ENCODE assay signal across 28 cellular contexts in genomic region chr5:142150431-142150830, GRCh38.
"Had no signal": no experiment of that assay in that cellular context is flagged by ENCODE, and none has a peak within 500 bp of the region (broad histone marks: within the 10 kb centered on the region; RNA-seq: fewer than 3 reads in every experiment).

No MANE protein-coding gene starts in this region.

- H3K9me3 Mint-ChIP-seq: effector memory CD8-positive, alpha-beta T cell; nephron; neural progenitor cell; stimulated activated naive CD8-positive, alpha-beta T cell treated with anti-CD3 and anti-CD28 coated beads, Interleukin-15, amount 100 ng/mL, for 72 hours had no signal

- H3K4me1 ChIP-seq: gastrocnemius medialis, prostate gland, suprapubic skin, thyroid gland, vagina had no signal

- H3K36me3 ChIP-seq: prostate gland had no signal

- H3K27ac Mint-ChIP-seq: mesothelial cell of epicardium; naive B cell; nephron; neural progenitor cell; stimulated activated naive CD8-positive, alpha-beta T cell treated with anti-CD3 and anti-CD28 coated beads, Interleukin-15, amount 100 ng/mL, for 72 hours had no signal

- H3K9me3 ChIP-seq: gastrocnemius medialis, mucosa of descending colon, prostate gland, right atrium auricular region, suprapubic skin, thyroid gland, vagina had no signal

- H3K9ac ChIP-seq: neural progenitor cell had no signal

- H3K27me3 Mint-ChIP-seq: effector memory CD8-positive, alpha-beta T cell; naive B cell; stimulated activated naive CD8-positive, alpha-beta T cell treated with anti-CD3 and anti-CD28 coated beads, Interleukin-15, amount 100 ng/mL, for 72 hours had no signal

- H3K4me3 Mint-ChIP-seq: effector memory CD8-positive, alpha-beta T cell; mesothelial cell of epicardium; naive B cell; nephron; neural progenitor cell; stimulated activated naive CD8-positive, alpha-beta T cell treated with anti-CD3 and anti-CD28 coated beads, Interleukin-15, amount 100 ng/mL, for 72 hours had no signal

- DNase-seq: cortex of kidney; effector memory CD8-positive, alpha-beta T cell; foreskin fibroblast; gastrocnemius medialis; head of caudate nucleus; kidney; mesenchymal stem cell; mucosa of descending colon; naive B cell; stimulated activated CD4-positive, alpha-beta T cell treated with anti-CD3 and anti-CD28 coated beads, Interleukin-12 subunit alpha, Interleukin-12 subunit beta, amount 100 ng/mL, for 4 hours; stimulated activated CD4-positive, alpha-beta T cell treated with anti-CD3 and anti-CD28 coated beads, Interleukin-1b, Interleukin-23, amount 100 ng/mL, for 48 hours; stimulated activated CD4-positive, alpha-beta T cell treated with anti-CD3 and anti-CD28 coated beads, Interleukin-4, amount 100 ng/mL, for 1 hour; stimulated activated CD8-positive, alpha-beta memory T cell treated with anti-CD3 and anti-CD28 coated beads, Interleukin-4, amount 100 ng/mL, for 48 hours; stimulated activated naive CD4-positive, alpha-beta T cell; stimulated activated naive CD8-positive, alpha-beta T cell treated with anti-CD3 and anti-CD28 coated beads, Interleukin-15, amount 100 ng/mL, for 72 hours; thyroid gland; trophoblast cell had no signal

- H3K27me3 ChIP-seq: gastrocnemius medialis, neural progenitor cell, right atrium auricular region, suprapubic skin, thyroid gland, vagina had no signal

- ATAC-seq: effector memory CD8-positive, alpha-beta T cell; gastrocnemius medialis; left lobe of liver; mucosa of descending colon; sciatic nerve; stimulated activated naive CD8-positive, alpha-beta T cell treated with anti-CD3 and anti-CD28 coated beads, Interleukin-15, amount 100 ng/mL, for 72 hours had no signal

- H2AFZ ChIP-seq: neural progenitor cell had no signal

- H3K27ac ChIP-seq: gastrocnemius medialis, neural progenitor cell, prostate gland, right atrium auricular region, suprapubic skin, thyroid gland, vagina had no signal

- H3K4me3 ChIP-seq: gastrocnemius medialis, mucosa of descending colon, neural progenitor cell, prostate gland, right atrium auricular region, smooth muscle cell, suprapubic skin, thyroid gland, vagina had no signal

- H3K4me2 ChIP-seq: neural progenitor cell, smooth muscle cell had no signal

- H3K4me1 Mint-ChIP-seq: naive B cell had no signal

- FAIRE-seq: endometrium, kidney had no signal
